ENCODE assay signal across 15 cellular contexts in the genomic region with DNA sequence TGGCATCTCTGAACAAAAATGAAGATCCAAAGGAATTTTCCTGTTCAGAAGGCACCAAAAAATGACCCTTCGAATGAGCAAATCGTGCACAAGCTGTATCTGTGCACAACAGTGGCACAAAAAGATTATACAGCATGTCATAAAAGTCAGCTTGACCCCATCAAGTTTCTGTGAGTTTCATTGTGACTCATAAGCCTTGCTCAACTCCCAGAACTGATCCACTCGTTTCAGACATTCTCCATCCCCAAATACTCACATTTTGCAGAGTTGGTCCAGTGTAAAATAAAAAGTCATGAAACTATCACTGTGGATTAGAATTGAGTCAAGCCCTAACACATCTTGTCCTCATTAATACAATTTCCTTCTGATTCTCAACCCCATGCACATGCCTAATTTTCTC.
DNase-seq lines count a peak whose midpoint lies in the region; TF ChIP-seq lines count a peak whose summit lies in the region.
"Had no signal": no experiment of that assay in that cellular context is flagged by ENCODE, and none has a peak within 500 bp of the region (broad histone marks: within the 10 kb centered on the region; RNA-seq: fewer than 3 reads in every experiment).

No MANE protein-coding gene starts in this region.

- no peaks in the 10 kb centered on the region for H3K9me3 ChIP-seq in adipocyte (ENCODE audit: control insufficient read depth, low read length)

- no peaks in the 10 kb centered on the region for H3K36me3 ChIP-seq in adipocyte (ENCODE audit: control insufficient read depth, insufficient read depth, low read length, severe bottlenecking)

- H3K4me3 ChIP-seq in adipocyte (ENCODE audit: low read length) = no peak overlapping the region
- no peak overlapping the region for H3K4me3 ChIP-seq in foreskin fibroblast (ENCODE audit: low read depth in 1 of 2, low read length in 2 of 2)
- H3K4me3 ChIP-seq: GM23338, PC-9 had no signal

- TF ChIP-seq CTCF in foreskin fibroblast (IDR thresholded peaks at IDR 0.05; ENCODE audit: low read depth, low read length) = no peak

- peaks cover 4% of the 10 kb centered on the region for H3K4me1 ChIP-seq in adipocyte (ENCODE audit: control insufficient read depth, insufficient read depth, low read length)

- DNase-seq in AG08395 (ENCODE audit: low spot score) (peak; percentile 2), HuH-7 (ENCODE audit: low spot score) (peak; percentile 3), adipocyte (ENCODE audit: low read depth) (peak; percentile 4), foreskin fibroblast (peak; percentile 11 to 59), T-helper 9 cell (no peak), T1000 (lab: John Stamatoyannopoulos, UW) (no peak), AG20443 (ENCODE audit: low spot score) (no peak), medulla oblongata (ENCODE audit: extremely low spot score) (no peak)
- DNase-seq: CD4-positive, CD25-positive, alpha-beta regulatory T cell; DMS53; NCI-H2029; NCI-H524; PC-9 had no signal

- H3K27me3 ChIP-seq in adipocyte (replicated peaks; ENCODE audit: control insufficient read depth, insufficient read depth, low read length) = no peaks in the 10 kb centered on the region

- H3K9ac ChIP-seq in adipocyte (ENCODE audit: low read length) = no peak overlapping the region
- H3K9ac ChIP-seq: KMS-11 had no signal

Comparison
In these comparisons a context has a peak if more than half of its experiments do, and no peak if none do; other contexts are left out.
1. DNase-seq: peak in AG08395 (single experiment), HuH-7 (single experiment), adipocyte (single experiment) and foreskin fibroblast (2 of 2); none in T-helper 9 cell (single experiment), T1000 (single experiment), AG20443 (single experiment) and medulla oblongata (single experiment).